1 cellular context compared by ENCODE assay signal in genomic region chr11:5500391-5500790, GRCh38.
A peak's percentile ranks its signal among the peaks of the same experiment; 100 is the strongest.
TF ChIP-seq lines count a peak whose summit lies in the region.

No MANE protein-coding gene starts in this region.

TF ChIP-seq in K562, 482 proteins besides CTCF, POLR2A, EP300 and RAD21 (continued from another document):
- TF ChIP-seq ZNF639 (CRISPR knock-in tag; conservative IDR thresholded peaks at IDR 0.05 in 1 of 2, IDR thresholded peaks at IDR 0.05 in 1 of 2) (0 out of 4 replicates have a peak, but pooled peaks of 1 of the 2 experiments have one; percentile 13), PTRF (tag; IDR thresholded peaks at IDR 0.05) (peak; percentile 53; the same call in 1 of the 2 replicates), MNT (conservative IDR thresholded peaks at IDR 0.05) (no peak), ZKSCAN8 (CRISPR knock-in tag; IDR thresholded peaks at IDR 0.05) (0 out of 2 replicates have a peak, but pooled peaks have one; percentile 43), FOXJ2 (tag; IDR thresholded peaks at IDR 0.05) (no peak), BACH1 (tag; IDR thresholded peaks at IDR 0.05) (0 out of 2 replicates have a peak, but pooled peaks have one; percentile 20), GTF2B (IDR thresholded peaks at IDR 0.05; ENCODE audit: extremely low read depth, insufficient read length) (no peak), RFX5 (IDR thresholded peaks at IDR 0.05; ENCODE audit: low read depth, low read length) (no peak), HDAC1 (IDR thresholded peaks at IDR 0.05) (no peak), ID3 (CRISPR knock-in tag; IDR thresholded peaks at IDR 0.05) (no peak), ID3 (tag; IDR thresholded peaks at IDR 0.05) (peak; percentile 69; the same call in 1 of the 2 replicates)
